In genomic region chr18:10490401-10491289, GRCh38 we compare ENCODE assay signal across 8 cellular contexts. TPM values are rescaled to one million over a fixed set of nuclear protein-coding genes. Genes with fewer than 3 reads are reported as not detected.
A peak's percentile ranks its signal among the peaks of the same experiment; 100 is the strongest.
DNase-seq lines count a peak whose midpoint lies in the region; ATAC-seq and TF ChIP-seq lines count a peak whose summit lies in the region.

No MANE protein-coding gene starts in this region.

- peaks cover 0 to 1% of the 10 kb centered on the region in 2 donors for H3K27me3 Mint-ChIP-seq in T-cell

- no peak overlapping the region for H3K4me3 ChIP-seq in BLaER1
- no peak overlapping the region for H3K4me3 ChIP-seq in body of pancreas

- intact Hi-C loops in body of pancreas (cut with DNase I) = no loop called here

- H3K36me3 ChIP-seq in BLaER1 = peaks cover 10% of the 10 kb centered on the region
- no peaks in the 10 kb centered on the region for H3K36me3 ChIP-seq in body of pancreas (replicated peaks in 1 of 2; ENCODE audit: insufficient read depth in 1 of 2, low read depth in 2 of 2)

- H3K27ac ChIP-seq in BLaER1 (peak overlapping the region; percentile 20; the same call in 1 of the 2 replicates), body of pancreas (no peak overlapping the region)

- ATAC-seq in HG03139 (IDR thresholded peaks at IDR 0.05; ENCODE audit: unreplicated experiment) (peak; percentile 93), T-cell (replicated peaks in 1 of 4) (peak; percentile 91 to 100 (median 98)), body of pancreas (peak; percentile 24)

- POLR2A ChIA-PET in T-cell (lab: Charles Lee) = interaction anchor here in 1 of 2 donors (0.6 kb wide), 1 partner anchor 1180 kb away, joined by 3 read pairs; no protein-coding TSS in a partner anchor

- H3K9me3 Mint-ChIP-seq in T-cell = no peaks in the 10 kb centered on the region

- H3K4me1 ChIP-seq in BLaER1 = peaks cover 55% of the 10 kb centered on the region
- no peaks in the 10 kb centered on the region for H3K4me1 ChIP-seq in body of pancreas

- H3K4me1 Mint-ChIP-seq in T-cell = peaks cover 9 to 12% (median 10%) of the 10 kb centered on the region in 3 donors

- H3K27ac Mint-ChIP-seq in T-cell = peak overlapping the region in 1 of 2 donors; percentile 70

- CTCF ChIA-PET in T-cell (lab: Charles Lee) = interaction anchor here (0.6 to 1.8 kb wide), 5 partner anchors 12 to 190 kb away, joined by 3 to 6 read pairs (median 3); partner anchors contain the start of gene NAPG (in 1 of the 2)

- H3K9ac ChIP-seq in BLaER1 = no peak overlapping the region

- H4K20me1 ChIP-seq in BLaER1 = no peaks in the 10 kb centered on the region

- WGBS in body of pancreas, 2 donors = 79 to 81% methylated on average over 9 to 15 of the region's 15 CpGs

- H3K9me3 ChIP-seq in BLaER1 (no peaks in the 10 kb centered on the region), body of pancreas (no peaks in the 10 kb centered on the region)

- H3K27me3 ChIP-seq in BLaER1 (no peaks in the 10 kb centered on the region), body of pancreas (no peaks in the 10 kb centered on the region)

- TF ChIP-seq POLR2A in body of pancreas (IDR thresholded peaks at IDR 0.05) = no peak

- peak in 3 of 7 experiments; percentile 24 to 30 (median 27) for TF ChIP-seq CTCF in body of pancreas (IDR thresholded peaks at IDR 0.05)

- DNase-seq in GM19238 (ENCODE audit: insufficient read length, low spot score) = peak; percentile 54
- peak; percentile 18 to 74 (median 53) for DNase-seq in T-cell
- peak; percentile 28 to 53 (median 35) for DNase-seq in body of pancreas
- peak; percentile 26 to 32 for DNase-seq in stimulated activated CD4-positive, alpha-beta T cell treated with anti-CD3 and anti-CD28 coated beads, Interleukin-1b, Interleukin-23, amount 100 ng/mL, for 4 hours (ENCODE audit: low read depth in 2 of 2)
- DNase-seq in NCI-H524 treated with DMSO at 0.1 percent for 48 hours (lab: John Stamatoyannopoulos, UW) = no peak
- no peak for DNase-seq in GOT3 (lab: John Stamatoyannopoulos, UW)

- peak overlapping the region; percentile 59 for H3K4me2 ChIP-seq in BLaER1

- H3K36me3 Mint-ChIP-seq in T-cell = no peaks in the 10 kb centered on the region

- H3K4me3 Mint-ChIP-seq in T-cell = no peak overlapping the region

RNA-seq across cellular contexts. Expression of gene NAPG, which starts 35.2 kb away (rescaled TPM):
- total RNA-seq in T-cell (10 to 100 TPM; 22.6 to 33.4 (median 28.0) TPM), body of pancreas (10 to 100 TPM; 22.4 to 27.5 TPM)

RNA-seq across cellular contexts. Expression of gene APCDD1, which starts 36.2 kb away (rescaled TPM):
- total RNA-seq in T-cell (under 1 TPM in 3 of 5 donors, not detected in 2; 0.32 to 0.62 (median 0.38) TPM), body of pancreas (10 to 100 TPM in 1 of 2 donors, 1 to 10 TPM in 1; 8.6 to 31.3 TPM)

Comparison
In these comparisons a context has a peak if more than half of its experiments do, and no peak if none do; other contexts are left out.
1. DNase-seq: peak in GM19238 (single experiment), T-cell (34 of 34), body of pancreas (4 of 4) and stimulated activated CD4-positive, alpha-beta T cell treated with anti-CD3 and anti-CD28 coated beads, Interleukin-1b, Interleukin-23, amount 100 ng/mL, for 4 hours (2 of 2); none in NCI-H524 treated with DMSO at 0.1 percent for 48 hours (single experiment) and GOT3 (single experiment).
2. ATAC-seq: peak in every context shown above with its lines; median percentile 98 in T-cell; 93 in HG03139; 24 in body of pancreas.
3. RNA of gene APCDD1, which starts 36.2 kb away (total RNA-seq): 8.6 to 31.3 TPM in body of pancreas; 0.32 to 0.62 TPM in T-cell; every median in the first group is over 4 times any median in the second.